9 cellular contexts compared by ENCODE assay signal in genomic region chr3:156817931-156818765, GRCh38. TPM values are rescaled to one million over a fixed set of nuclear protein-coding genes. Genes with fewer than 3 reads are reported as not detected.
DNase-seq lines count a peak whose midpoint lies in the region; ATAC-seq lines count a peak whose summit lies in the region.
"Had no signal": no experiment of that assay in that cellular context is flagged by ENCODE, and none has a peak within 500 bp of the region (broad histone marks: within the 10 kb centered on the region; RNA-seq: fewer than 3 reads in every experiment).

No MANE protein-coding gene starts in this region.

- H3K36me3 Mint-ChIP-seq in stimulated activated naive CD8-positive, alpha-beta T cell treated with anti-CD3 and anti-CD28 coated beads, Interleukin-15, Interleukin-2, amounts not matched to agents 100 ng/mL and 50 ng/mL, for 24 hours (ENCODE audit: low read depth), result no peaks in the 10 kb centered on the region
- H3K36me3 Mint-ChIP-seq in activated naive CD8-positive, alpha-beta T cell, result peaks cover 4% of the 10 kb centered on the region

- H3K27me3 Mint-ChIP-seq in stimulated activated naive CD8-positive, alpha-beta T cell treated with anti-CD3 and anti-CD28 coated beads, Interleukin-15, Interleukin-2, amounts not matched to agents 100 ng/mL and 50 ng/mL, for 24 hours, result no peaks in the 10 kb centered on the region
- H3K27me3 Mint-ChIP-seq in activated naive CD8-positive, alpha-beta T cell, result no peaks in the 10 kb centered on the region

- peak overlapping the region; percentile 84 for H4K8ac ChIP-seq in mesenchymal stem cell (ENCODE audit: low read length)

- peaks cover 42% of the 10 kb centered on the region for H3K4me1 Mint-ChIP-seq in stimulated activated naive CD8-positive, alpha-beta T cell treated with anti-CD3 and anti-CD28 coated beads, Interleukin-15, Interleukin-2, amounts not matched to agents 100 ng/mL and 50 ng/mL, for 24 hours (ENCODE audit: low read depth)
- H3K4me1 Mint-ChIP-seq in activated naive CD8-positive, alpha-beta T cell (ENCODE audit: low read depth), result peaks cover 32% of the 10 kb centered on the region

- H3K4ac ChIP-seq in mesenchymal stem cell (ENCODE audit: low read depth in 1 of 2, low read length in 2 of 2), result peak overlapping the region in 1 of 2 experiments; percentile 65

- H3K4me1 ChIP-seq in mesenchymal stem cell (ENCODE audit: control insufficient read depth, insufficient read depth, low read depth, low read length), result peaks cover 11% of the 10 kb centered on the region

- peaks cover under 1% of the 10 kb centered on the region for H3K79me1 ChIP-seq in mesenchymal stem cell (replicated peaks; ENCODE audit: low read length, poor library complexity, severe bottlenecking)

- peak overlapping the region; percentile 87 to 89 for H2BK12ac ChIP-seq in mesenchymal stem cell (ENCODE audit: low read length in 2 of 2)

- peak overlapping the region; percentile 67 to 84 for H3K18ac ChIP-seq in mesenchymal stem cell (ENCODE audit: low read depth in 1 of 2, low read length in 2 of 2)

- peak overlapping the region; percentile 91 for H3K9ac ChIP-seq in mesenchymal stem cell (ENCODE audit: low read length)

- 86% methylated on average over 3 of the region's 4 CpGs for WGBS in mesenchymal stem cell

- H3K27ac Mint-ChIP-seq in stimulated activated naive CD8-positive, alpha-beta T cell treated with anti-CD3 and anti-CD28 coated beads, Interleukin-15, Interleukin-2, amounts not matched to agents 100 ng/mL and 50 ng/mL, for 24 hours, result peak overlapping the region; percentile 97
- peak overlapping the region; percentile 98 for H3K27ac Mint-ChIP-seq in activated naive CD8-positive, alpha-beta T cell

- no peak for ATAC-seq in stimulated activated naive CD8-positive, alpha-beta T cell treated with anti-CD3 and anti-CD28 coated beads, Interleukin-15, Interleukin-2, amounts not matched to agents 100 U/mL and 50 U/mL, for 24 hours

- peak overlapping the region; percentile 89 for H3K4me3 Mint-ChIP-seq in stimulated activated naive CD8-positive, alpha-beta T cell treated with anti-CD3 and anti-CD28 coated beads, Interleukin-15, Interleukin-2, amounts not matched to agents 100 ng/mL and 50 ng/mL, for 24 hours
- peak overlapping the region; percentile 90 for H3K4me3 Mint-ChIP-seq in activated naive CD8-positive, alpha-beta T cell

- H3K27ac ChIP-seq in mesenchymal stem cell (ENCODE audit: low read length, poor library complexity, severe bottlenecking), result peak overlapping the region; percentile 95

- peak overlapping the region; percentile 62 for H2BK5ac ChIP-seq in mesenchymal stem cell (ENCODE audit: low read depth, low read length, poor library complexity, severe bottlenecking)

- peak overlapping the region in 1 of 2 experiments; percentile 78 for H3K4me3 ChIP-seq in mesenchymal stem cell (ENCODE audit: insufficient read depth in 1 of 2, low read depth in 1 of 2, low read length in 2 of 2)

- no peak overlapping the region for H3K4me2 ChIP-seq in mesenchymal stem cell (ENCODE audit: low read length, poor library complexity, severe bottlenecking)

- no peak overlapping the region for H2BK15ac ChIP-seq in mesenchymal stem cell (ENCODE audit: low read depth, poor library complexity, severe bottlenecking)

- H3K27me3 ChIP-seq in mesenchymal stem cell (ENCODE audit: control insufficient read depth in 1 of 2, insufficient read depth in 1 of 2, low read length in 2 of 2), result no peaks in the 10 kb centered on the region

- DNase-seq in stimulated activated naive CD8-positive, alpha-beta T cell treated with anti-CD3 and anti-CD28 coated beads, Interleukin-15, Interleukin-2, amounts not matched to agents 100 U/mL and 50 U/mL, for 24 hours, result no peak
- DNase-seq in mesenchymal stem cell, result peak; percentile 43
- DNase-seq in dedifferentiated amniotic fluid mesenchymal stem cell (ENCODE audit: extremely low spot score), result no peak
- no peak for DNase-seq in GM03348 (ENCODE audit: low spot score)
- DNase-seq in NCI-H2029 (lab: John Stamatoyannopoulos, UW), result no peak
- DNase-seq in SIG-M5 treated with dmso at 0.1 percent for 504 hours (lab: John Stamatoyannopoulos, UW; ENCODE audit: unreplicated experiment), result no peak
- DNase-seq: NCI-H526 treated with DMSO at 0.1 percent for 48 hours had no signal

- H3K36me3 ChIP-seq in mesenchymal stem cell (ENCODE audit: control insufficient read depth in 1 of 2, insufficient read depth in 2 of 2, low read depth in 1 of 2, low read length in 2 of 2), result no peaks in the 10 kb centered on the region

- H2AK5ac ChIP-seq in mesenchymal stem cell (ENCODE audit: low read length, severe bottlenecking), result peak overlapping the region; percentile 88

- H2BK120ac ChIP-seq in mesenchymal stem cell (ENCODE audit: low read depth, low read length), result peak overlapping the region; percentile 88

- no peaks in the 10 kb centered on the region for H3K9me3 ChIP-seq in mesenchymal stem cell (ENCODE audit: control insufficient read depth, low read length)

- H4K91ac ChIP-seq in mesenchymal stem cell (ENCODE audit: low read length), result peak overlapping the region; percentile 88

- no peak overlapping the region for H3K23ac ChIP-seq in mesenchymal stem cell (ENCODE audit: low read length in 2 of 2)

- H3K14ac ChIP-seq in mesenchymal stem cell (ENCODE audit: low read length in 2 of 2), result no peak overlapping the region

- H3K9me3 Mint-ChIP-seq in stimulated activated naive CD8-positive, alpha-beta T cell treated with anti-CD3 and anti-CD28 coated beads, Interleukin-15, Interleukin-2, amounts not matched to agents 100 ng/mL and 50 ng/mL, for 24 hours, result no peaks in the 10 kb centered on the region
- H3K9me3 Mint-ChIP-seq in activated naive CD8-positive, alpha-beta T cell (ENCODE audit: low read depth), result no peaks in the 10 kb centered on the region

- H2AFZ ChIP-seq in mesenchymal stem cell (ENCODE audit: low read depth, low read length), result no peak overlapping the region

RNA-seq across cellular contexts. Expression of gene LEKR1, which starts 8.0 kb away (rescaled TPM):
- polyA plus RNA-seq in mesenchymal stem cell (2013, experiment 1 of 2), result 0.12 TPM
- polyA plus RNA-seq in mesenchymal stem cell (2013, experiment 2 of 2), result 0.23 TPM
